ENCODE assay signal across 32 cellular contexts in genomic region chr11:80700386-80700785, GRCh38.
A peak's percentile ranks its signal among the peaks of the same experiment; 100 is the strongest.
DNase-seq lines count a peak whose midpoint lies in the region; ATAC-seq and TF ChIP-seq lines count a peak whose summit lies in the region.
"Had no signal": no experiment of that assay in that cellular context is flagged by ENCODE, and none has a peak within 500 bp of the region (broad histone marks: within the 10 kb centered on the region; RNA-seq: fewer than 3 reads in every experiment).

No MANE protein-coding gene starts in this region.

- no peaks in the 10 kb centered on the region for H3K27me3 ChIP-seq in colonic mucosa
- H3K27me3 ChIP-seq: Peyer's patch had no signal

- intact Hi-C loops in colonic mucosa (cut with DNase I) = no loop called here

- H3K36me3 Mint-ChIP-seq in type B pancreatic cell = no peaks in the 10 kb centered on the region
- H3K36me3 Mint-ChIP-seq: activated naive CD4-positive, alpha-beta T cell treated with anti-CD3 and anti-CD28 coated beads, Interleukin-2, amount 50 U/mL, for 24 hours; brain; naive thymus-derived CD4-positive, alpha-beta T cell; stimulated activated memory B cell treated with anti-CD40 and anti-IgM and Interleukin-4, amounts not matched to agents 10 μg/mL and 1 μg/mL and 100 μg/mL, for 72 hours; WTC11 had no signal

- TF ChIP-seq CTCF in colonic mucosa (IDR thresholded peaks at IDR 0.05) (no peak), type B pancreatic cell (conservative IDR thresholded peaks at IDR 0.05) (no peak)

- no peaks in the 10 kb centered on the region for H3K27me3 Mint-ChIP-seq in type B pancreatic cell
- H3K27me3 Mint-ChIP-seq: activated CD4-positive, alpha-beta T cell treated with anti-CD3 and anti-CD28 coated beads, Interleukin-2, amount 10 ng/mL, durations not matched to agents 24 days and 14 days; activated naive CD4-positive, alpha-beta T cell treated with anti-CD3 and anti-CD28 coated beads, Interleukin-2, amount 50 U/mL, for 24 hours; CD4-positive, alpha-beta T cell; naive thymus-derived CD4-positive, alpha-beta T cell; stimulated activated memory B cell treated with anti-CD40 and anti-IgM and Interleukin-4, amounts not matched to agents 10 μg/mL and 1 μg/mL and 100 μg/mL, for 72 hours had no signal

- peaks cover 16% of the 10 kb centered on the region for H3K4me1 Mint-ChIP-seq in type B pancreatic cell (ENCODE audit: unreplicated experiment)
- H3K4me1 Mint-ChIP-seq: activated CD4-positive, alpha-beta T cell treated with anti-CD3 and anti-CD28 coated beads, Interleukin-2, amount 10 ng/mL, durations not matched to agents 24 days and 14 days; activated naive CD4-positive, alpha-beta T cell treated with anti-CD3 and anti-CD28 coated beads, Interleukin-2, amount 50 U/mL, for 24 hours; brain; naive thymus-derived CD4-positive, alpha-beta T cell; stimulated activated memory B cell treated with anti-CD40 and anti-IgM and Interleukin-4, amounts not matched to agents 10 μg/mL and 1 μg/mL and 100 μg/mL, for 72 hours had no signal

- no peaks in the 10 kb centered on the region for H3K4me1 ChIP-seq in colonic mucosa
- H3K4me1 ChIP-seq: Peyer's patch, psoas muscle had no signal

- H3K4me3 Mint-ChIP-seq in type B pancreatic cell = peak overlapping the region; percentile 75
- H3K4me3 Mint-ChIP-seq: activated CD4-positive, alpha-beta T cell treated with anti-CD3 and anti-CD28 coated beads, Interleukin-2, amount 10 ng/mL, durations not matched to agents 24 days and 14 days; activated naive CD4-positive, alpha-beta T cell treated with anti-CD3 and anti-CD28 coated beads, Interleukin-2, amount 50 U/mL, for 24 hours; brain; CD4-positive, alpha-beta T cell; HFFc6; naive thymus-derived CD4-positive, alpha-beta T cell; stimulated activated memory B cell treated with anti-CD40 and anti-IgM and Interleukin-4, amounts not matched to agents 10 μg/mL and 1 μg/mL and 100 μg/mL, for 72 hours; WTC11 had no signal

- H3K27ac ChIP-seq in colonic mucosa = peak overlapping the region; percentile 85
- H3K27ac ChIP-seq: Peyer's patch, psoas muscle had no signal

- H3K9ac ChIP-seq in colonic mucosa (ENCODE audit: low read depth in 2 of 2, low read length in 2 of 2) = no peak overlapping the region

- H3K9me3 ChIP-seq in colonic mucosa = no peaks in the 10 kb centered on the region
- H3K9me3 ChIP-seq: Peyer's patch, psoas muscle had no signal

- H3K27ac Mint-ChIP-seq in type B pancreatic cell = peak overlapping the region; percentile 96
- H3K27ac Mint-ChIP-seq: activated CD4-positive, alpha-beta T cell treated with anti-CD3 and anti-CD28 coated beads, Interleukin-2, amount 10 ng/mL, durations not matched to agents 24 days and 14 days; activated naive CD4-positive, alpha-beta T cell treated with anti-CD3 and anti-CD28 coated beads, Interleukin-2, amount 50 U/mL, for 24 hours; activated T-helper 2 cell treated with anti-CD3 and anti-CD28 coated beads, Interferon-gamma antibody, Interleukin-2, Interleukin-4, amounts not matched to agents 10 μg/mL and 5 μg/mL and 100 μg/mL, durations not matched to agents 14 hours and 24 hours and 36 hours; brain; CD4-positive, alpha-beta T cell; HFFc6; naive thymus-derived CD4-positive, alpha-beta T cell; stimulated activated memory B cell treated with anti-CD40 and anti-IgM and Interleukin-4, amounts not matched to agents 10 μg/mL and 1 μg/mL and 100 μg/mL, for 72 hours; WTC11 had no signal

- no peak for ATAC-seq in GM18907 (IDR thresholded peaks at IDR 0.05; ENCODE audit: unreplicated experiment)
- ATAC-seq: K562; naive thymus-derived CD4-positive, alpha-beta T cell; psoas muscle; stimulated activated memory B cell treated with anti-CD40 and anti-IgM and Interleukin-4, amounts not matched to agents 10 μg/mL and 1 μg/mL and 100 μg/mL, for 72 hours had no signal

- H3K36me3 ChIP-seq in colonic mucosa = no peaks in the 10 kb centered on the region
- H3K36me3 ChIP-seq: Peyer's patch had no signal

- DNase-seq in NCI-H460 (ENCODE audit: extremely low read depth, low read depth) (peak; percentile 33), colonic mucosa (no peak), kidney glomerular epithelial cell (lab: John Stamatoyannopoulos, UW) (peak; percentile 3), type B pancreatic cell (ENCODE audit: extremely low spot score, unreplicated experiment) (no peak), H4 (ENCODE audit: low spot score) (no peak), superior temporal gyrus (ENCODE audit: extremely low spot score) (no peak)
- DNase-seq: activated CD4-positive, alpha-beta T cell treated with anti-CD3 and anti-CD28 coated beads, Interleukin-2, amount 10 ng/mL, durations not matched to agents 24 days and 14 days; activated CD8-positive, alpha-beta memory T cell treated with anti-CD3 and anti-CD28 coated beads for 24 hours; activated T-cell treated with anti-CD3 and anti-CD28 coated beads for 4 hours; amniotic stem cell; CD4-positive, alpha-beta T cell; DMS 273 treated with DMSO at 0.1 percent for 48 hours; glutamatergic neuron; GOT3; HFFc6; midbrain; MM.1S; naive thymus-derived CD4-positive, alpha-beta T cell; NCI-H1930; NCI-H2171 treated with DMSO at 0.1 percent for 48 hours; NCI-H526; nucleus accumbens; Peyer's patch; psoas muscle; T-helper 9 cell had no signal

- no peaks in the 10 kb centered on the region for H3K9me3 Mint-ChIP-seq in type B pancreatic cell
- H3K9me3 Mint-ChIP-seq: activated CD4-positive, alpha-beta T cell treated with anti-CD3 and anti-CD28 coated beads, Interleukin-2, amount 10 ng/mL, durations not matched to agents 24 days and 14 days; stimulated activated memory B cell treated with anti-CD40 and anti-IgM and Interleukin-4, amounts not matched to agents 10 μg/mL and 1 μg/mL and 100 μg/mL, for 72 hours; WTC11 had no signal

- no peak overlapping the region for H3K4me3 ChIP-seq in colonic mucosa
- H3K4me3 ChIP-seq: K562, Peyer's patch, psoas muscle had no signal

Comparison
In these comparisons a context has a peak if more than half of its experiments do, and no peak if none do; other contexts are left out.
1. DNase-seq: peak in NCI-H460 (single experiment) and kidney glomerular epithelial cell (single experiment); none in colonic mucosa (single experiment), type B pancreatic cell (single experiment), H4 (single experiment) and superior temporal gyrus (single experiment).